ENCODE assay signal across 26 cellular contexts in the genomic region with DNA sequence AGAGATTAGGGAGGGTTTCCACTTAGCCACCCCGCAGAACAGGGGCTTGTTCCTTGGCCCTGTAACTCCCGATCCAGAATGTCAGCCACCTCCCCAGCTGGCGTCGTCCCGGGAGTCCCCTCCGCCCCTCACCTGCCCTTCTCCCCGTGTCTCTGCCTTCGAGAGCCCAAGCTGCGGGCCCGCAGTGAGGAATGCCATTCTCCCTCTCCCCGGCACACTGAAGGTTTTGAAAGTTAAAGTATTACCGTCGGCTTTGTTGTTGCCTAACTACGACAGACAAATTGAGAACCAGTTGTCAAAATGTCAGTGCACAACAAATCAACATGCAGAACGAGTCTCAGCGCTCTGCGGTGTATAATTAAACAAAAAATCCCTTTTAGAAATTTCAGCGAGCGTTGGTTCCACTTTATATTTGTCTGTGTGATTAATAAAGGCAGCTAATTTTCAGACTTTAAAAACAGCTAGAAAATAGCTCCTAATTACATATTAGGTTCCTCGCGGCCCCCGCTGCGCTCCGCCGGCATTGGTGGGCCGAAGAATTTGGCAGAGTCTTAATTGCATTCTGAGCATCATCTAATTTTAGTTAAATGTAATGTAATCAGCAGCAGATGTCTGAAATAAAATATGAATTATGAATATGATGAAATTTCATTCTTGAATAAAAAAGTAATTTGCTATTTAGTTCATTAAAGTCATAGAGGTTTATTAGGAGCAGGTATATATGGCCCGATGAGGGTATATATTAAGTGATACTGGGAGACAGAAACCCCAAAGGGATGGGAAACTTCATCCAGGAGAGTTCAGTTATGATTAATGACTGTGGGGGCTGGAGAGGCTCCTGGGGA. TPM values are rescaled to one million over a fixed set of nuclear protein-coding genes. Genes with fewer than 3 reads are reported as not detected.
DNase-seq lines count a peak whose midpoint lies in the region; ATAC-seq, FAIRE-seq and TF ChIP-seq lines count a peak whose summit lies in the region.
"Had no signal": no experiment of that assay in that cellular context is flagged by ENCODE, and none has a peak within 500 bp of the region (broad histone marks: within the 10 kb centered on the region; RNA-seq: fewer than 3 reads in every experiment).

No MANE protein-coding gene starts in this region.

- H3K27ac ChIP-seq in body of pancreas: no peak overlapping the region
- H3K27ac ChIP-seq in neural progenitor cell: no peak overlapping the region
- H3K27ac ChIP-seq in esophagus muscularis mucosa (replicated peaks in 1 of 4): no peak overlapping the region
- H3K27ac ChIP-seq: BLaER1, HL-60, KMS-11 had no signal

- H3K27ac Mint-ChIP-seq in neural progenitor cell: no peak overlapping the region
- H3K27ac Mint-ChIP-seq: CD4-positive, CD25-positive, alpha-beta regulatory T cell; IgD-negative memory B cell had no signal

- H3K4me3 ChIP-seq in body of pancreas (no peak overlapping the region), neural progenitor cell (no peak overlapping the region), esophagus muscularis mucosa (no peak overlapping the region)
- H3K4me3 ChIP-seq: BLaER1, GM12878 had no signal

- DNase-seq in COR-L47 (lab: John Stamatoyannopoulos, UW) (peak; percentile 49), NCI-H1105 (lab: John Stamatoyannopoulos, UW) (peak; percentile 34), body of pancreas (no peak), neural progenitor cell (ENCODE audit: low spot score) (peak; percentile 60), NCI-H2196 treated with DMSO at 0.1 percent for 48 hours (lab: John Stamatoyannopoulos, UW; ENCODE audit: unreplicated experiment) (no peak), RCC 7860 (ENCODE audit: low spot score) (no peak), esophagus muscularis mucosa (ENCODE audit: extremely low spot score) (no peak)
- DNase-seq: MM.1S, NCI-H146, NCI-H1930, NCI-H2107, NCI-H345, NCI-H510A treated with DMSO at 0.1 percent for 48 hours, SHP77 treated with DMSO at 0.1 percent for 48 hours, T-helper 1 cell had no signal

- H3K4me1 ChIP-seq in body of pancreas (peaks cover 14% of the 10 kb centered on the region), neural progenitor cell (peaks cover 36% of the 10 kb centered on the region), esophagus muscularis mucosa (no peaks in the 10 kb centered on the region)

- H3K27me3 Mint-ChIP-seq in neural progenitor cell (ENCODE audit: insufficient read depth, low read depth): peaks cover 15% of the 10 kb centered on the region

- H3K79me2 ChIP-seq in neural progenitor cell (ENCODE audit: low read depth): no peaks in the 10 kb centered on the region

- intact Hi-C loops in body of pancreas (cut with DNase I) (no loop called here), esophagus muscularis mucosa (cut with DNase I) (no loop called here)

- peaks cover 9% of the 10 kb centered on the region for H3F3A ChIP-seq in neural progenitor cell (ENCODE audit: low read depth)

- ATAC-seq in body of pancreas: peak; percentile 25
- ATAC-seq in HG03469 (IDR thresholded peaks at IDR 0.05; ENCODE audit: unreplicated experiment): no peak

- H3K4me3 Mint-ChIP-seq in neural progenitor cell: no peak overlapping the region
- H3K4me3 Mint-ChIP-seq: CD4-positive, CD25-positive, alpha-beta regulatory T cell; IgD-negative memory B cell had no signal

- H2AFZ ChIP-seq in neural progenitor cell (replicated peaks): peak overlapping the region; percentile 28

- peak overlapping the region; percentile 19 for H3K4me2 ChIP-seq in neural progenitor cell
- H3K4me2 ChIP-seq: BLaER1, KMS-11 had no signal

- no peaks in the 10 kb centered on the region for H3K9me3 Mint-ChIP-seq in neural progenitor cell
- H3K9me3 Mint-ChIP-seq: IgD-negative memory B cell had no signal

- no peak overlapping the region for H3K9ac ChIP-seq in neural progenitor cell
- H3K9ac ChIP-seq: BLaER1, KMS-11 had no signal

- H3K36me3 Mint-ChIP-seq in neural progenitor cell: no peaks in the 10 kb centered on the region
- H3K36me3 Mint-ChIP-seq: CD4-positive, CD25-positive, alpha-beta regulatory T cell; IgD-negative memory B cell had no signal

- no peak for TF ChIP-seq EP300 in esophagus muscularis mucosa (IDR thresholded peaks at IDR 0.05)

- H4K20me1 ChIP-seq in neural progenitor cell (ENCODE audit: low read depth): no peaks in the 10 kb centered on the region
- H4K20me1 ChIP-seq: BLaER1 had no signal

- H3K4me1 Mint-ChIP-seq in neural progenitor cell: peaks cover 17% of the 10 kb centered on the region
- H3K4me1 Mint-ChIP-seq: CD4-positive, CD25-positive, alpha-beta regulatory T cell; IgD-negative memory B cell had no signal

- WGBS in body of pancreas, 2 donors: 37 to 39% methylated on average over 27 of the region's 27 CpGs
- WGBS in esophagus muscularis mucosa: 60% methylated on average over 21 of the region's 27 CpGs

- no peak for TF ChIP-seq POLR2A in body of pancreas (IDR thresholded peaks at IDR 0.05)
- no peak for TF ChIP-seq POLR2A in esophagus muscularis mucosa (IDR thresholded peaks at IDR 0.05; ENCODE audit: low read depth)

- FAIRE-seq in RCC 7860 (lab: Jason Lieb, UNC): no peak
- FAIRE-seq: A204.1, D721Med, G401.6, GM12878, GM19239 had no signal

- peaks cover 0 to 4% of the 10 kb centered on the region in 2 donors for H3K27me3 ChIP-seq in body of pancreas
- H3K27me3 ChIP-seq in neural progenitor cell: no peaks in the 10 kb centered on the region
- peaks cover 0 to 79% (median 13%) of the 10 kb centered on the region in 4 donors for H3K27me3 ChIP-seq in esophagus muscularis mucosa

- H3K9me3 ChIP-seq in body of pancreas (no peaks in the 10 kb centered on the region), neural progenitor cell (ENCODE audit: low read depth) (no peaks in the 10 kb centered on the region), esophagus muscularis mucosa (no peaks in the 10 kb centered on the region)
- H3K9me3 ChIP-seq: BLaER1 had no signal

- TF ChIP-seq CTCF in body of pancreas (IDR thresholded peaks at IDR 0.05) (no peak), neural progenitor cell (IDR thresholded peaks at IDR 0.05) (no peak), esophagus muscularis mucosa (IDR thresholded peaks at IDR 0.05) (no peak)

- H3K36me3 ChIP-seq in body of pancreas (replicated peaks in 1 of 2; ENCODE audit: insufficient read depth in 1 of 2, low read depth in 2 of 2) (no peaks in the 10 kb centered on the region), neural progenitor cell (no peaks in the 10 kb centered on the region), esophagus muscularis mucosa (no peaks in the 10 kb centered on the region)
- H3K36me3 ChIP-seq: BLaER1 had no signal

RNA-seq across cellular contexts. Expression of a gene that starts 40.2 kb away (rescaled TPM):
- total RNA-seq in body of pancreas: 10 to 100 TPM in 1 of 2 donors, 1 to 10 TPM in 1; 8.6 to 12.2 TPM
- total RNA-seq in neural progenitor cell (ENCODE audit: low replicate concordance): 8.3 and 20.1 TPM in 2 replicates
- 10 to 100 TPM in 3 of 4 donors, 1 to 10 TPM in 1; 6.2 to 18.7 (median 12.2) TPM for total RNA-seq in esophagus muscularis mucosa

RNA-seq across cellular contexts. Expression of a gene that starts 40.5 kb away (rescaled TPM):
- total RNA-seq in body of pancreas (10 to 100 TPM; 12.5 to 29.7 TPM), neural progenitor cell (ENCODE audit: low replicate concordance) (24.7 and 34.5 TPM in 2 replicates), esophagus muscularis mucosa (10 to 100 TPM; 20.0 to 25.3 (median 21.0) TPM)

Comparison
In these comparisons a context has a peak if more than half of its experiments do, and no peak if none do; other contexts are left out.
1. DNase-seq: peak in COR-L47 (single experiment), NCI-H1105 (single experiment) and neural progenitor cell (single experiment); none in body of pancreas (0 of 4), NCI-H2196 treated with DMSO at 0.1 percent for 48 hours (single experiment), RCC 7860 (single experiment) and esophagus muscularis mucosa (single experiment).